In genomic region chr3:66442254-66443249, GRCh38 we compare ENCODE assay signal across 8 cellular contexts. TPM values are rescaled to one million over a fixed set of nuclear protein-coding genes. Genes with fewer than 3 reads are reported as not detected.
DNase-seq lines count a peak whose midpoint lies in the region; ATAC-seq and TF ChIP-seq lines count a peak whose summit lies in the region.

No MANE protein-coding gene starts in this region.

- peaks cover 47% of the 10 kb centered on the region for H3F3A ChIP-seq in neural progenitor cell (ENCODE audit: low read depth)

- peaks cover 0 to 50% (median 0%) of the 10 kb centered on the region in 4 donors for H3K4me1 ChIP-seq in Peyer's patch
- H3K4me1 ChIP-seq in fibroblast of lung (ENCODE audit: control insufficient read depth, extremely low read depth, insufficient read depth, low read length) = peaks cover 25% of the 10 kb centered on the region
- H3K4me1 ChIP-seq in neural progenitor cell = peaks cover 91% of the 10 kb centered on the region

- TF ChIP-seq CTCF in Peyer's patch (IDR thresholded peaks at IDR 0.05) = no peak
- no peak for TF ChIP-seq CTCF in fibroblast of lung (conservative IDR thresholded peaks at IDR 0.05 in 1 of 2, IDR thresholded peaks at IDR 0.05 in 1 of 2; ENCODE audit: low read depth in 1 of 2, low read length in 2 of 2)
- no peak for TF ChIP-seq CTCF in neural progenitor cell (IDR thresholded peaks at IDR 0.05)
- TF ChIP-seq CTCF in natural killer cell (IDR thresholded peaks at IDR 0.05) = no peak

- no peaks in the 10 kb centered on the region for H3K27me3 ChIP-seq in Peyer's patch
- no peaks in the 10 kb centered on the region for H3K27me3 ChIP-seq in fibroblast of lung (ENCODE audit: control insufficient read depth, insufficient read depth, low read length)
- H3K27me3 ChIP-seq in neural progenitor cell = no peaks in the 10 kb centered on the region

- peaks cover 69% of the 10 kb centered on the region for H3K4me1 Mint-ChIP-seq in neural progenitor cell
- H3K4me1 Mint-ChIP-seq in natural killer cell = peaks cover 10 to 25% of the 10 kb centered on the region in 2 donors

- peaks cover 13% of the 10 kb centered on the region for H3K36me3 Mint-ChIP-seq in neural progenitor cell
- no peaks in the 10 kb centered on the region for H3K36me3 Mint-ChIP-seq in natural killer cell

- H3K4me3 ChIP-seq in Peyer's patch = peak overlapping the region in 2 of 4 donors; percentile 6 to 8
- H3K4me3 ChIP-seq in fibroblast of lung (replicated peaks in 1 of 4; ENCODE audit: control extremely low read depth in 1 of 4, insufficient read depth in 1 of 4, low read depth in 3 of 4, low read length in 4 of 4) = peak overlapping the region in 2 of 4 experiments; percentile 18
- no peak overlapping the region for H3K4me3 ChIP-seq in neural progenitor cell

- DNase-seq in GM03348 (ENCODE audit: low spot score) (peak; percentile 82), Peyer's patch (peak in 2 of 3 donors; percentile 63 to 75), fibroblast of lung (ENCODE audit: low read depth in 2 of 2) (peak; percentile 84 to 88), neural progenitor cell (ENCODE audit: low spot score) (peak; percentile 45), natural killer cell (no peak), GM19240 (ENCODE audit: insufficient read length, low spot score) (no peak)
- DNase-seq in activated CD8-positive, alpha-beta memory T cell treated with anti-CD3 and anti-CD28 coated beads, Interleukin-2, amount 50 U/mL, for 4 hours = no peak

- peak overlapping the region; percentile 81 for H3K4me3 Mint-ChIP-seq in neural progenitor cell
- no peak overlapping the region for H3K4me3 Mint-ChIP-seq in natural killer cell

- no peaks in the 10 kb centered on the region for H3K36me3 ChIP-seq in Peyer's patch
- no peaks in the 10 kb centered on the region for H3K36me3 ChIP-seq in fibroblast of lung (ENCODE audit: control insufficient read depth, insufficient read depth, low read length)
- peaks cover 4% of the 10 kb centered on the region for H3K36me3 ChIP-seq in neural progenitor cell

- H3K9me3 Mint-ChIP-seq in neural progenitor cell (no peaks in the 10 kb centered on the region), natural killer cell (no peaks in the 10 kb centered on the region)

- H3K4me2 ChIP-seq in fibroblast of lung (ENCODE audit: extremely low read depth, insufficient read depth, low read length) = peak overlapping the region; percentile 92
- H3K4me2 ChIP-seq in neural progenitor cell = peak overlapping the region; percentile 60

- ATAC-seq in HG03280 (IDR thresholded peaks at IDR 0.05; ENCODE audit: unreplicated experiment) (no peak), natural killer cell (no peak)

- peak overlapping the region; percentile 34 for H3K9ac ChIP-seq in fibroblast of lung (ENCODE audit: insufficient read depth, low read length)
- H3K9ac ChIP-seq in neural progenitor cell = no peak overlapping the region

- intact Hi-C loops in natural killer cell (cut with micrococcal nuclease) = no loop called here

- H4K20me1 ChIP-seq in fibroblast of lung (ENCODE audit: control insufficient read depth, extremely low read depth, insufficient read depth, low read length) = no peaks in the 10 kb centered on the region
- H4K20me1 ChIP-seq in neural progenitor cell (ENCODE audit: low read depth) = peaks cover 100% of the 10 kb centered on the region

- H3K27ac Mint-ChIP-seq in neural progenitor cell = peak overlapping the region; percentile 90
- no peak overlapping the region for H3K27ac Mint-ChIP-seq in natural killer cell

- H3K27me3 Mint-ChIP-seq in neural progenitor cell (ENCODE audit: insufficient read depth, low read depth) (peaks cover 5% of the 10 kb centered on the region), natural killer cell (ENCODE audit: low read depth in 2 of 2) (peaks cover 3 to 9% of the 10 kb centered on the region in 2 donors)

- H3K9me3 ChIP-seq in Peyer's patch = no peaks in the 10 kb centered on the region
- H3K9me3 ChIP-seq in fibroblast of lung (ENCODE audit: control insufficient read depth, insufficient read depth, low read depth, low read length) = no peaks in the 10 kb centered on the region
- H3K9me3 ChIP-seq in neural progenitor cell (ENCODE audit: low read depth) = no peaks in the 10 kb centered on the region

- H2AFZ ChIP-seq in fibroblast of lung (ENCODE audit: low read length) (no peak overlapping the region), neural progenitor cell (replicated peaks) (no peak overlapping the region)

- peak overlapping the region; percentile 17 to 63 (median 58) for H3K27ac ChIP-seq in Peyer's patch
- H3K27ac ChIP-seq in fibroblast of lung (ENCODE audit: insufficient read depth, low read length) = peak overlapping the region; percentile 82
- peak overlapping the region; percentile 71 for H3K27ac ChIP-seq in neural progenitor cell

- no peaks in the 10 kb centered on the region for H3K79me2 ChIP-seq in fibroblast of lung (ENCODE audit: control insufficient read depth, insufficient read depth, low read length)
- peaks cover 100% of the 10 kb centered on the region for H3K79me2 ChIP-seq in neural progenitor cell (ENCODE audit: low read depth)

- TF ChIP-seq POLR2A in Peyer's patch (IDR thresholded peaks at IDR 0.05) = no peak

RNA-seq across cellular contexts. Expression of gene LRIG1, which starts 58.3 kb away (rescaled TPM):
- 10 to 100 TPM; 28.5 to 65.2 (median 59.2) TPM for total RNA-seq in Peyer's patch
- 82.4 and 104 TPM in 2 replicates for total RNA-seq in fibroblast of lung
- polyA plus RNA-seq in fibroblast of lung = 27.9 and 46.5 TPM in 2 replicates
- 23.1 and 33.6 TPM in 2 replicates for polyA plus RNA-seq in fibroblast of lung (2012)
- polyA minus RNA-seq in fibroblast of lung (ENCODE audit: low replicate concordance) = 126 and 180 TPM in 2 replicates
- 169 and 184 TPM in 2 replicates for total RNA-seq in neural progenitor cell (ENCODE audit: low replicate concordance)
- total RNA-seq in natural killer cell = 10 to 100 TPM in 1 of 3 donors, 1 to 10 TPM in 2; 5.5 to 10.6 (median 8.5) TPM

Comparison
In these comparisons a context has a peak if more than half of its experiments do, and no peak if none do; other contexts are left out.
1. DNase-seq: peak in GM03348 (single experiment), Peyer's patch (2 of 3), fibroblast of lung (2 of 2) and neural progenitor cell (single experiment); none in activated CD8-positive, alpha-beta memory T cell treated with anti-CD3 and anti-CD28 coated beads, Interleukin-2, amount 50 U/mL, for 4 hours (single experiment), natural killer cell (single experiment) and GM19240 (single experiment).
2. Peak in every context shown above with its lines, with median percentiles within 50 percentile points of each other: H3K27ac ChIP-seq.